16 cellular contexts compared by ENCODE assay signal in genomic region chr9:69771775-69772418, GRCh38. TPM values are rescaled to one million over a fixed set of nuclear protein-coding genes. Genes with fewer than 3 reads are reported as not detected.
DNase-seq lines count a peak whose midpoint lies in the region; ATAC-seq and TF ChIP-seq lines count a peak whose summit lies in the region.
"Had no signal": no experiment of that assay in that cellular context is flagged by ENCODE, and none has a peak within 500 bp of the region (broad histone marks: within the 10 kb centered on the region; RNA-seq: fewer than 3 reads in every experiment).

No MANE protein-coding gene starts in this region.

- no peak overlapping the region for H2BK5ac ChIP-seq in mesenchymal stem cell (ENCODE audit: low read depth, low read length, poor library complexity, severe bottlenecking)

- peak; percentile 73 for DNase-seq in AG08395 (ENCODE audit: low spot score)
- peak; percentile 35 for DNase-seq in HT1080 (ENCODE audit: low read depth)
- peak; percentile 82 to 94 for DNase-seq in cardiac fibroblast (ENCODE audit: low read depth in 2 of 2)
- DNase-seq in mesenchymal stem cell = peak; percentile 9
- DNase-seq in lower lobe of right lung = no peak
- no peak for DNase-seq in stimulated activated CD4-positive, alpha-beta T cell treated with anti-CD3 and anti-CD28 coated beads, Interleukin-15, amount 100 ng/mL, for 24 hours
- no peak for DNase-seq in H7
- DNase-seq: activated CD8-positive, alpha-beta T cell treated with anti-CD3 and anti-CD28 coated beads for 36 hours; adrenal gland; hippocampal formation; NCI-H774; occipital lobe had no signal

- no peak overlapping the region for H2AFZ ChIP-seq in mesenchymal stem cell (ENCODE audit: low read depth, low read length)

- H3K27me3 ChIP-seq in mesenchymal stem cell (ENCODE audit: control insufficient read depth in 1 of 2, insufficient read depth in 1 of 2, low read length in 2 of 2) (no peaks in the 10 kb centered on the region), lower lobe of right lung (ENCODE audit: low read depth) (no peaks in the 10 kb centered on the region), H7 (ENCODE audit: control insufficient read depth, insufficient read depth, low read length) (no peaks in the 10 kb centered on the region)
- H3K27me3 ChIP-seq: adrenal gland had no signal

- peak overlapping the region; percentile 14 for H3K9ac ChIP-seq in mesenchymal stem cell (ENCODE audit: low read length)

- H3K79me1 ChIP-seq in mesenchymal stem cell (replicated peaks; ENCODE audit: low read length, poor library complexity, severe bottlenecking) = no peaks in the 10 kb centered on the region

- no peak overlapping the region for H2BK12ac ChIP-seq in mesenchymal stem cell (ENCODE audit: low read length in 2 of 2)

- intact Hi-C loops in lower lobe of right lung (cut with DNase I) = no loop called here

- no peak overlapping the region for H2AK5ac ChIP-seq in mesenchymal stem cell (ENCODE audit: low read length, severe bottlenecking)

- H2BK120ac ChIP-seq in mesenchymal stem cell (ENCODE audit: low read depth, low read length) = no peak overlapping the region

- no peak overlapping the region for H3K4me3 ChIP-seq in cardiac fibroblast (replicated peaks in 1 of 2; ENCODE audit: low read depth in 2 of 2, low read length in 2 of 2)
- no peak overlapping the region for H3K4me3 ChIP-seq in mesenchymal stem cell (ENCODE audit: insufficient read depth in 1 of 2, low read depth in 1 of 2, low read length in 2 of 2)
- H3K4me3 ChIP-seq in lower lobe of right lung = no peak overlapping the region
- no peak overlapping the region for H3K4me3 ChIP-seq in H7 (ENCODE audit: insufficient read depth, low read depth, low read length)
- H3K4me3 ChIP-seq: adrenal gland, skin epidermis had no signal

- H3K23ac ChIP-seq in mesenchymal stem cell (ENCODE audit: low read length in 2 of 2) = no peak overlapping the region

- no peak for TF ChIP-seq CTCF in cardiac fibroblast (IDR thresholded peaks at IDR 0.05; ENCODE audit: low read depth, low read length)
- no peak for TF ChIP-seq CTCF in lower lobe of right lung (IDR thresholded peaks at IDR 0.05)

- H2BK15ac ChIP-seq in mesenchymal stem cell (ENCODE audit: low read depth, poor library complexity, severe bottlenecking) = no peak overlapping the region

- no peak overlapping the region for H4K8ac ChIP-seq in mesenchymal stem cell (ENCODE audit: low read length)

- H3K4me1 ChIP-seq in mesenchymal stem cell (ENCODE audit: control insufficient read depth, insufficient read depth, low read depth, low read length) (no peaks in the 10 kb centered on the region), lower lobe of right lung (no peaks in the 10 kb centered on the region)
- H3K4me1 ChIP-seq: adrenal gland had no signal

- no peak overlapping the region for H3K4ac ChIP-seq in mesenchymal stem cell (ENCODE audit: low read depth in 1 of 2, low read length in 2 of 2)

- H3K18ac ChIP-seq in mesenchymal stem cell (ENCODE audit: low read depth in 1 of 2, low read length in 2 of 2) = no peak overlapping the region

- no peak overlapping the region for H3K14ac ChIP-seq in mesenchymal stem cell (ENCODE audit: low read length in 2 of 2)

- no peak overlapping the region for H4K91ac ChIP-seq in mesenchymal stem cell (ENCODE audit: low read length)

- H3K27ac ChIP-seq in mesenchymal stem cell (ENCODE audit: low read length, poor library complexity, severe bottlenecking) (no peak overlapping the region), lower lobe of right lung (no peak overlapping the region)
- H3K27ac ChIP-seq: adrenal gland, skin epidermis, VCaP had no signal

- H3K9me3 ChIP-seq in mesenchymal stem cell (ENCODE audit: control insufficient read depth, low read length) = no peaks in the 10 kb centered on the region
- no peaks in the 10 kb centered on the region for H3K9me3 ChIP-seq in lower lobe of right lung
- H3K9me3 ChIP-seq: adrenal gland had no signal

- WGBS in mesenchymal stem cell = 83% methylated on average over 4 of the region's 4 CpGs

- H3K36me3 ChIP-seq in mesenchymal stem cell (ENCODE audit: control insufficient read depth in 1 of 2, insufficient read depth in 2 of 2, low read depth in 1 of 2, low read length in 2 of 2) (no peaks in the 10 kb centered on the region), lower lobe of right lung (no peaks in the 10 kb centered on the region), H7 (replicated peaks; ENCODE audit: control insufficient read depth, insufficient read depth, low read length) (no peaks in the 10 kb centered on the region)
- H3K36me3 ChIP-seq: adrenal gland had no signal

- H3K4me2 ChIP-seq in mesenchymal stem cell (ENCODE audit: low read length, poor library complexity, severe bottlenecking) = no peak overlapping the region

- no peak for ATAC-seq in lower lobe of right lung
- no peak for ATAC-seq in HG03432 (IDR thresholded peaks at IDR 0.05; ENCODE audit: unreplicated experiment)
- ATAC-seq: activated CD8-positive, alpha-beta T cell treated with anti-CD3 and anti-CD28 coated beads for 36 hours had no signal

RNA-seq across cellular contexts. Expression of gene PTAR1, which starts 12.1 kb away (rescaled TPM):
- total RNA-seq in HT1080 (2014; rRNA removed; shearing (Covaris generic)) = 32.6 and 45.6 TPM in 2 replicates
- polyA plus RNA-seq in HT1080 (2015; cell fraction: cytosol; rRNA removed) = 14.6 and 17.7 TPM in 2 replicates
- 54.1 and 56.9 TPM in 2 replicates for polyA plus RNA-seq in HT1080 (2015; cell fraction: nucleus; rRNA removed)
- polyA plus RNA-seq in mesenchymal stem cell (2013, experiment 1 of 2) = 17.4 TPM
- 16.4 TPM for polyA plus RNA-seq in mesenchymal stem cell (2013, experiment 2 of 2)
- total RNA-seq in lower lobe of right lung = 46.4 TPM
- 66.7 and 113 TPM in 2 replicates for total RNA-seq in H7 (2014; rRNA removed; shearing (Covaris generic))

RNA-seq across cellular contexts. Expression of gene CFAP95, which starts 48.7 kb away (rescaled TPM):
- total RNA-seq in HT1080 (2014; rRNA removed; shearing (Covaris generic)) = not detected in 2 replicates
- polyA plus RNA-seq in HT1080 (2015; cell fraction: cytosol; rRNA removed) = 0.21 TPM in 1 of 2 replicates, not detected in the other
- polyA plus RNA-seq in HT1080 (2015; cell fraction: nucleus; rRNA removed) = not detected in 2 replicates
- not detected for polyA plus RNA-seq in mesenchymal stem cell (2013, experiment 1 of 2)
- polyA plus RNA-seq in mesenchymal stem cell (2013, experiment 2 of 2) = not detected
- 5.2 TPM for total RNA-seq in lower lobe of right lung
- 30.0 and 39.6 TPM in 2 replicates for total RNA-seq in H7 (2014; rRNA removed; shearing (Covaris generic))
- total RNA-seq: activated CD8-positive, alpha-beta T cell treated with anti-CD3 and anti-CD28 coated beads for 36 hours; activated T-helper 1 cell treated with anti-CD3 and anti-CD28 coated beads, Interleukin-12 subunit alpha, Interleukin-12 subunit beta, Interleukin-2, Interleukin-4 antibody, amounts not matched to agents 30 ng/mL and 10 ng/mL and 1 ng/mL, durations not matched to agents 14 hours and 24 hours and 36 hours; occipital lobe had no signal

Comparison
In these comparisons a context has a peak if more than half of its experiments do, and no peak if none do; other contexts are left out.
1. DNase-seq: peak in AG08395 (single experiment), HT1080 (single experiment), cardiac fibroblast (2 of 2) and mesenchymal stem cell (single experiment); none in lower lobe of right lung (single experiment), stimulated activated CD4-positive, alpha-beta T cell treated with anti-CD3 and anti-CD28 coated beads, Interleukin-15, amount 100 ng/mL, for 24 hours (single experiment) and H7 (single experiment).